Comparison of ENCODE assay signal across 8 cellular contexts in genomic region chr12:71685961-71686657, GRCh38. TPM values are rescaled to one million over a fixed set of nuclear protein-coding genes. Genes with fewer than 3 reads are reported as not detected.
DNase-seq lines count a peak whose midpoint lies in the region; ATAC-seq, FAIRE-seq and TF ChIP-seq lines count a peak whose summit lies in the region.

Gene TMEM19 (plus strand): TSS chr12:71686082. CDS start chr12:71686681, 599 bp downstream.

- intact Hi-C loops in heart left ventricle (cut with DNase I) (loop anchor here in 6 of 10 donors (1.0 to 10.0 kb wide), 5 partner anchors 21 to 66 kb away; partner anchors contain the start of genes RAB21 (in 2 of the 6), THAP2 (in 2 of the 6) and ZFC3H1 (in 2 of the 6)), posterior cingulate gyrus (cut with DNase I) (loop anchor here (2.0 kb wide), 1 partner anchor 69 kb away; the partner anchor contains the start of gene RAB21)

- peak; percentile 97 for FAIRE-seq in GM12891 (lab: Jason Lieb, UNC)

- TF ChIP-seq POLR2A in GM12891 (IDR thresholded peaks at IDR 0.05; ENCODE audit: low read depth, low read length), result 0 out of 2 replicates have a peak, but pooled peaks have one; percentile 15
- peak in 1 of 2 donors; percentile 76 for TF ChIP-seq POLR2A in heart left ventricle (IDR thresholded peaks at IDR 0.05)
- peak in 3 of 4 donors; percentile 48 to 85 (median 64) for TF ChIP-seq POLR2A in upper lobe of left lung (IDR thresholded peaks at IDR 0.05)

- no peaks in the 10 kb centered on the region for H3K9me3 ChIP-seq in adipocyte (ENCODE audit: control insufficient read depth, low read length)
- no peaks in the 10 kb centered on the region for H3K9me3 ChIP-seq in heart left ventricle
- H3K9me3 ChIP-seq in upper lobe of left lung, result no peaks in the 10 kb centered on the region

- TF ChIP-seq EP300 in upper lobe of left lung (IDR thresholded peaks at IDR 0.05), result no peak

- peak; percentile 85 for ATAC-seq in HG02763 (IDR thresholded peaks at IDR 0.05; ENCODE audit: unreplicated experiment)
- peak; percentile 95 to 99 (median 99) for ATAC-seq in heart left ventricle
- peak; percentile 98 to 99 for ATAC-seq in upper lobe of left lung (ENCODE audit: low FRiP score in 2 of 2)

- 0 to 1% (median 1%) methylated on average over 25 to 62 of the region's 62 CpGs for WGBS in heart left ventricle, 4 donors
- WGBS in upper lobe of left lung, 2 donors, result 0% methylated on average over 23 to 58 of the region's 62 CpGs

- DNase-seq in GM12891 (ENCODE audit: insufficient read length, low spot score) (peak; percentile 65), NCI-H1417 (lab: John Stamatoyannopoulos, UW) (peak; percentile 91 to 99 (median 97)), T follicular helper cell (ENCODE audit: low read depth) (peak; percentile 69), adipocyte (ENCODE audit: low read depth) (peak; percentile 97), heart left ventricle (peak; percentile 92 to 95 (median 93)), posterior cingulate gyrus (peak; percentile 82 to 98 (median 89)), upper lobe of left lung (peak; percentile 94 to 96)

- H3K4me1 ChIP-seq in adipocyte (ENCODE audit: control insufficient read depth, insufficient read depth, low read length), result peaks cover 19% of the 10 kb centered on the region
- H3K4me1 ChIP-seq in heart left ventricle, result peaks cover 0 to 46% (median 20%) of the 10 kb centered on the region in 12 donors
- peaks cover 8 to 35% (median 22%) of the 10 kb centered on the region in 4 donors for H3K4me1 ChIP-seq in upper lobe of left lung

- peak within 1 kb of the TSS; percentile 54 to 99 (median 94) for H3K27ac ChIP-seq in heart left ventricle
- H3K27ac ChIP-seq in upper lobe of left lung, result peak within 1 kb of the TSS; percentile 83 to 94 (median 88)

- H3K4me3 ChIP-seq in adipocyte (ENCODE audit: low read length) (peak within 1 kb of the TSS; percentile 96), heart left ventricle (peak within 1 kb of the TSS; percentile 50 to 88 (median 78)), upper lobe of left lung (peak within 1 kb of the TSS; percentile 67 to 87 (median 74))

- peak in 5 of 12 donors; percentile 17 to 61 (median 47) for TF ChIP-seq CTCF in heart left ventricle (IDR thresholded peaks at IDR 0.05)
- peak in 2 of 6 experiments; percentile 21 to 22 for TF ChIP-seq CTCF in upper lobe of left lung (IDR thresholded peaks at IDR 0.05)

- peak within 1 kb of the TSS; percentile 94 for H3K9ac ChIP-seq in adipocyte (ENCODE audit: low read length)

- H3K27me3 ChIP-seq in adipocyte (replicated peaks; ENCODE audit: control insufficient read depth, insufficient read depth, low read length) (no peaks in the 10 kb centered on the region), heart left ventricle (no peaks in the 10 kb centered on the region), upper lobe of left lung (no peaks in the 10 kb centered on the region)

- H3K36me3 ChIP-seq in adipocyte (ENCODE audit: control insufficient read depth, insufficient read depth, low read length, severe bottlenecking), result no peaks in the 10 kb centered on the region
- peaks cover 0 to 14% (median 0%) of the 10 kb centered on the region in 9 donors for H3K36me3 ChIP-seq in heart left ventricle
- no peaks in the 10 kb centered on the region for H3K36me3 ChIP-seq in upper lobe of left lung

TF ChIP-seq in GM12891, 5 proteins besides CTCF, POLR2A, EP300 and RAD21:
- TF ChIP-seq TAF1 (IDR thresholded peaks at IDR 0.05; ENCODE audit: low read depth, low read length) (no peak), POLR2AphosphoS5 (IDR thresholded peaks at IDR 0.05; ENCODE audit: low read depth, low read length) (peak; percentile 70; the same call in 1 of the 2 replicates), SPI1 (IDR thresholded peaks at IDR 0.05; ENCODE audit: low read depth, low read length) (no peak), POU2F2 (IDR thresholded peaks at IDR 0.05; ENCODE audit: low read depth, low read length) (peak; percentile 41; the same call in 1 of the 2 replicates), PAX5 (IDR thresholded peaks at IDR 0.05; ENCODE audit: insufficient read depth, low read length, severe bottlenecking) (peak; percentile 25)

RNA-seq across cellular contexts. Expression of gene TMEM19, which starts in this region (rescaled TPM):
- polyA plus RNA-seq in GM12891 (2012; ENCODE audit: low read depth, missing spikeins), result 18.1 TPM
- 10 to 100 TPM; 15.5 to 39.5 (median 28.8) TPM for total RNA-seq in heart left ventricle
- polyA plus RNA-seq in heart left ventricle, result 10 to 100 TPM in 1 of 2 donors, 1 to 10 TPM in 1; 8.8 to 24.6 TPM
- total RNA-seq in upper lobe of left lung, result 10 to 100 TPM in 5 of 6 donors, 1 to 10 TPM in 1; 9.4 to 35.4 (median 20.5) TPM

Comparison
In these comparisons a context has a peak if more than half of its experiments do, and no peak if none do; other contexts are left out.
1. Peak in every context shown above with its lines: DNase-seq, ATAC-seq, H3K4me3 ChIP-seq and H3K27ac ChIP-seq.